In genomic region chr22:24157783-24158170, GRCh38 we compare ENCODE assay signal across 9 cellular contexts. TPM values are rescaled to one million over a fixed set of nuclear protein-coding genes. Genes with fewer than 3 reads are reported as not detected.
A peak's percentile ranks its signal among the peaks of the same experiment; 100 is the strongest.
DNase-seq lines count a peak whose midpoint lies in the region; ATAC-seq, FAIRE-seq and TF ChIP-seq lines count a peak whose summit lies in the region.
"Had no signal": no experiment of that assay in that cellular context is flagged by ENCODE, and none has a peak within 500 bp of the region (broad histone marks: within the 10 kb centered on the region; RNA-seq: fewer than 3 reads in every experiment).

No MANE protein-coding gene starts in this region.

- H3K27ac Mint-ChIP-seq in CD4-positive, CD25-positive, alpha-beta regulatory T cell, result peak overlapping the region in 2 of 3 donors; percentile 93 to 95
- H3K27ac Mint-ChIP-seq in chondrocyte (ENCODE audit: unreplicated experiment) (peak overlapping the region; percentile 11), osteocyte (ENCODE audit: unreplicated experiment) (peak overlapping the region; percentile 62)

- H3K4me3 Mint-ChIP-seq in CD4-positive, CD25-positive, alpha-beta regulatory T cell, result peak overlapping the region; percentile 91 to 99 (median 94)
- H3K4me3 Mint-ChIP-seq in chondrocyte (ENCODE audit: unreplicated experiment) (peak overlapping the region; percentile 83), osteocyte (ENCODE audit: unreplicated experiment) (peak overlapping the region; percentile 22)

- ATAC-seq in CD4-positive, CD25-positive, alpha-beta regulatory T cell (ENCODE audit: low read depth in 2 of 2), result no peak
- ATAC-seq in GM21717 (IDR thresholded peaks at IDR 0.05; ENCODE audit: unreplicated experiment) (no peak), HG03097 (IDR thresholded peaks at IDR 0.05; ENCODE audit: low FRiP score, unreplicated experiment) (no peak), HG03139 (IDR thresholded peaks at IDR 0.05; ENCODE audit: unreplicated experiment) (no peak)

- peak overlapping the region; percentile 81 for H3K4me3 ChIP-seq in CD4-positive, CD25-positive, alpha-beta regulatory T cell (ENCODE audit: low read depth, low read length)
- no peak overlapping the region for H3K4me3 ChIP-seq in MG63
- H3K4me3 ChIP-seq: lung had no signal

- no peak for FAIRE-seq in GM19239 (lab: Jason Lieb, UNC)

- H3K27me3 Mint-ChIP-seq in CD4-positive, CD25-positive, alpha-beta regulatory T cell, result no peaks in the 10 kb centered on the region
- no peaks in the 10 kb centered on the region for H3K27me3 Mint-ChIP-seq in chondrocyte (ENCODE audit: low read depth)
- H3K27me3 Mint-ChIP-seq in osteocyte (ENCODE audit: unreplicated experiment), result no peaks in the 10 kb centered on the region

- no peaks in the 10 kb centered on the region for H3K9me3 Mint-ChIP-seq in CD4-positive, CD25-positive, alpha-beta regulatory T cell
- H3K9me3 Mint-ChIP-seq in chondrocyte (ENCODE audit: low read depth), result no peaks in the 10 kb centered on the region
- H3K9me3 Mint-ChIP-seq in osteocyte (ENCODE audit: unreplicated experiment), result no peaks in the 10 kb centered on the region

- DNase-seq in CD4-positive, CD25-positive, alpha-beta regulatory T cell, result no peak
- peak; percentile 22 for DNase-seq in MG63
- DNase-seq in chondrocyte (ENCODE audit: low spot score), result no peak
- no peak for DNase-seq in osteocyte (ENCODE audit: extremely low spot score, unreplicated experiment)
- DNase-seq in GM19239 (ENCODE audit: insufficient read length, low spot score), result no peak

- peaks cover 7 to 84% (median 39%) of the 10 kb centered on the region in 4 donors for H3K4me1 Mint-ChIP-seq in CD4-positive, CD25-positive, alpha-beta regulatory T cell
- peaks cover 40% of the 10 kb centered on the region for H3K4me1 Mint-ChIP-seq in chondrocyte (ENCODE audit: low read depth)
- peaks cover 50% of the 10 kb centered on the region for H3K4me1 Mint-ChIP-seq in osteocyte (ENCODE audit: unreplicated experiment)

- H3K4me1 ChIP-seq in CD4-positive, CD25-positive, alpha-beta regulatory T cell (ENCODE audit: control insufficient read depth, insufficient read depth, low read length, poor library complexity, severe bottlenecking), result peaks cover 75% of the 10 kb centered on the region

- peak overlapping the region; percentile 83 for H3K27ac ChIP-seq in CD4-positive, CD25-positive, alpha-beta regulatory T cell (ENCODE audit: insufficient read depth, low read length, poor library complexity, severe bottlenecking)

- peaks cover 22% of the 10 kb centered on the region for H3K36me3 ChIP-seq in CD4-positive, CD25-positive, alpha-beta regulatory T cell (ENCODE audit: control insufficient read depth, insufficient read depth, low read length)
- H3K36me3 ChIP-seq in MG63, result no peaks in the 10 kb centered on the region

- no peaks in the 10 kb centered on the region for H3K9me3 ChIP-seq in CD4-positive, CD25-positive, alpha-beta regulatory T cell (ENCODE audit: control insufficient read depth in 2 of 2, low read length in 2 of 2)
- H3K9me3 ChIP-seq in MG63, result no peaks in the 10 kb centered on the region

- no peaks in the 10 kb centered on the region for H3K27me3 ChIP-seq in CD4-positive, CD25-positive, alpha-beta regulatory T cell (ENCODE audit: control insufficient read depth, insufficient read depth, low read length)
- H3K27me3 ChIP-seq in MG63, result no peaks in the 10 kb centered on the region

- peaks cover 4% of the 10 kb centered on the region for H3K36me3 Mint-ChIP-seq in CD4-positive, CD25-positive, alpha-beta regulatory T cell
- H3K36me3 Mint-ChIP-seq in chondrocyte (ENCODE audit: low read depth), result no peaks in the 10 kb centered on the region
- H3K36me3 Mint-ChIP-seq in osteocyte (ENCODE audit: unreplicated experiment), result no peaks in the 10 kb centered on the region

- TF ChIP-seq CTCF in chondrocyte (IDR thresholded peaks at IDR 0.05) (no peak), osteocyte (IDR thresholded peaks at IDR 0.05) (no peak)

RNA-seq across cellular contexts. Expression of gene SUSD2, which starts 23.5 kb away (rescaled TPM):
- total RNA-seq in CD4-positive, CD25-positive, alpha-beta regulatory T cell, result 0.81 TPM
- polyA plus RNA-seq in CD4-positive, CD25-positive, alpha-beta regulatory T cell, result under 1 TPM in 1 of 4 donors, not detected in 3; 0.06 TPM
- 0.20 TPM in 1 of 2 replicates, not detected in the other for total RNA-seq in MG63 (2014; rRNA removed; shearing (Covaris generic); ENCODE audit: low replicate concordance)
- total RNA-seq in chondrocyte (0.34 to 1.00 TPM (median 0.65 TPM) in 3 replicates), osteocyte (4.2 and 4.5 TPM in 2 replicates)

Comparison
In these comparisons a context has a peak if more than half of its experiments do, and no peak if none do; other contexts are left out.
1. H3K27ac Mint-ChIP-seq: peak in every context shown above with its lines; median percentile 94 in CD4-positive, CD25-positive, alpha-beta regulatory T cell; 62 in osteocyte; 11 in chondrocyte.
2. H3K4me3 Mint-ChIP-seq: peak in every context shown above with its lines; median percentile 94 in CD4-positive, CD25-positive, alpha-beta regulatory T cell; 83 in chondrocyte; 22 in osteocyte.